1 cellular context compared by ENCODE assay signal in the genomic region with DNA sequence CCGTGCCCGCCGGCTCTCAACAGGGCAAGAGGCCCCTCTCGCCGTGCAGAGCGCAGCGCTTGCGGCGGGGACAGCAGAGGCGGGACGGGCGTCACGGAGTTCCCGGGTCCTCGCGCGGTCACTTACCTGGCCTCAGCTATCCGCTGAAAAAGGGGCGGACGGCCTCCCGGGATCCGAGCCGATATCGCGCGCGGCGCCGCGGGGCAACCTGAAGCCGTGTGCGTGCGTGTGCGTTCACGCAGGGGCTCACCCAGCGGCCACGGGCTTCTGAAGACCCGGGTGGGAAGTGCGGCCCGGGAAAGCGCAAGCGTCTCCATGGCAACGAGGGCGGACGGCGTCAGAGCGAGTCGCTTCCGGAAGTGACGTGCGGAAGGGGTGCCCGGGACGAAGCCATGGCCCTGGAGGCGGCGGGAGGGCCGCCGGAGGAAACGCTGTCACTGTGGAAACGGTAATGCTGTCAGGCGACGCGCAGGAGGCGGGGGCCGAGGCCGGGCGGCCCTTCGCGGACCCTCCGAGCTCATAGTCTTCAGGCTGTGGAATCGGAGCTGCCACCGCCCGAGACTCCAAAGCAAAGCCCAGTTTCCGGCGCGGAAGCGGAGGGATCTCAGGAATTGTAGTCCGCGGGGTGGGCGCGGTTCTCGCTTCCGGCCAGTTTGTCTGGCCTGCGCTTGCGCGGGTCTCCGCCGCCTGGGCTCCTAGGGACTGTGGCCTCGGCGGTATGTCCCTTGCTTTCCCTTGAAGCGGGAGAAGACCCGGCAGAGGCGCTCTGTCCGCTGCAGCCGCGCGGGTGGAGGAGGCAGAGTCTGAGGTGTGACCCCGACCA.
TF ChIP-seq lines count a peak whose summit lies in the region.

A gene (plus strand): TSS at position 365 of the 823 bp plus-strand sequence. CDS start 28 bp downstream, at position 393.

TF ChIP-seq in HepG2, 621 proteins besides CTCF, POLR2A, EP300 and RAD21 (continued from another document and continues in another):
- TF ChIP-seq, protein P1, sequence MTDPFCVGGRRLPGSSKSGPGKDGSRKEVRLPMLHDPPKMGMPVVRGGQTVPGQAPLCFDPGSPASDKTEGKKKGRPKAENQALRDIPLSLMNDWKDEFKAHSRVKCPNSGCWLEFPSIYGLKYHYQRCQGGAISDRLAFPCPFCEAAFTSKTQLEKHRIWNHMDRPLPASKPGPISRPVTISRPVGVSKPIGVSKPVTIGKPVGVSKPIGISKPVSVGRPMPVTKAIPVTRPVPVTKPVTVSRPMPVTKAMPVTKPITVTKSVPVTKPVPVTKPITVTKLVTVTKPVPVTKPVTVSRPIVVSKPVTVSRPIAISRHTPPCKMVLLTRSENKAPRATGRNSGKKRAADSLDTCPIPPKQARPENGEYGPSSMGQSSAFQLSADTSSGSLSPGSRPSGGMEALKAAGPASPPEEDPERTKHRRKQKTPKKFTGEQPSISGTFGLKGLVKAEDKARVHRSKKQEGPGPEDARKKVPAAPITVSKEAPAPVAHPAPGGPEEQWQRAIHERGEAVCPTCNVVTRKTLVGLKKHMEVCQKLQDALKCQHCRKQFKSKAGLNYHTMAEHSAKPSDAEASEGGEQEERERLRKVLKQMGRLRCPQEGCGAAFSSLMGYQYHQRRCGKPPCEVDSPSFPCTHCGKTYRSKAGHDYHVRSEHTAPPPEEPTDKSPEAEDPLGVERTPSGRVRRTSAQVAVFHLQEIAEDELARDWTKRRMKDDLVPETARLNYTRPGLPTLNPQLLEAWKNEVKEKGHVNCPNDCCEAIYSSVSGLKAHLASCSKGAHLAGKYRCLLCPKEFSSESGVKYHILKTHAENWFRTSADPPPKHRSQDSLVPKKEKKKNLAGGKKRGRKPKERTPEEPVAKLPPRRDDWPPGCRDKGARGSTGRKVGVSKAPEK (CRISPR knock-in tag; IDR thresholded peaks at IDR 0.05; ENCODE audit: borderline replicate concordance), result peak; percentile 54; the same call in 1 of the 2 replicates
- TF ChIP-seq AGO2 (optimal IDR thresholded peaks at IDR 0.05; ENCODE audit: low read depth, low read length) (peak; percentile 76), ZNF777 (CRISPR knock-in tag; IDR thresholded peaks at IDR 0.05) (0 out of 2 replicates have a peak, but pooled peaks have one; percentile 18), ZNF644 (CRISPR knock-in tag; IDR thresholded peaks at IDR 0.05; ENCODE audit: low read depth) (no peak), TSC22D2 (CRISPR knock-in tag; IDR thresholded peaks at IDR 0.05; ENCODE audit: borderline replicate concordance) (0 out of 2 replicates have a peak, but pooled peaks have one; percentile 32), TCF7L2 (IDR thresholded peaks at IDR 0.05; ENCODE audit: low read depth, low read length) (no peak), ZMYM3 (CRISPR knock-in tag; IDR thresholded peaks at IDR 0.05) (no peak), RFXAP (CRISPR knock-in tag; IDR thresholded peaks at IDR 0.05; ENCODE audit: borderline replicate concordance) (peak; percentile 87; the same call in 1 of the 2 replicates), ZNF790 (CRISPR knock-in tag; IDR thresholded peaks at IDR 0.05; ENCODE audit: borderline replicate concordance) (peak; percentile 26; the same call in 1 of the 2 replicates), CENPT (CRISPR knock-in tag; IDR thresholded peaks at IDR 0.05; ENCODE audit: low read depth) (peak; percentile 62; the same call in 1 of the 2 replicates), ZNF12 (CRISPR knock-in tag; IDR thresholded peaks at IDR 0.05) (peak; percentile 23; the same call in 1 of the 2 replicates), ETV5 (CRISPR knock-in tag; IDR thresholded peaks at IDR 0.05; ENCODE audit: borderline replicate concordance) (peak; percentile 98), ZNF558 (CRISPR knock-in tag; IDR thresholded peaks at IDR 0.05; ENCODE audit: borderline replicate concordance) (no peak; the same call in 1 of the 2 replicates), MAFF (IDR thresholded peaks at IDR 0.05; ENCODE audit: low read depth, low read length) (no peak), FIP1L1 (IDR thresholded peaks at IDR 0.05; ENCODE audit: borderline replicate concordance, insufficient read depth, low read depth, low read length) (0 out of 2 replicates have a peak, but pooled peaks have one; percentile 56), GLI4 (CRISPR knock-in tag; IDR thresholded peaks at IDR 0.05; ENCODE audit: borderline replicate concordance) (peak; percentile 97), THAP11 (CRISPR knock-in tag; IDR thresholded peaks at IDR 0.05) (peak; percentile 94), HOXD1 (CRISPR knock-in tag; IDR thresholded peaks at IDR 0.05) (peak; percentile 19; the same call in 1 of the 2 replicates), ZNF709 (CRISPR knock-in tag; IDR thresholded peaks at IDR 0.05) (peak; percentile 86), HOXA3 (CRISPR knock-in tag; IDR thresholded peaks at IDR 0.05) (peak; percentile 97), TOPORS (CRISPR knock-in tag; IDR thresholded peaks at IDR 0.05) (peak; percentile 94), ZNF180 (CRISPR knock-in tag; IDR thresholded peaks at IDR 0.05; ENCODE audit: borderline replicate concordance, low read depth) (no peak), ZNF251 (CRISPR knock-in tag; IDR thresholded peaks at IDR 0.05) (0 out of 2 replicates have a peak, but pooled peaks have one; percentile 64), FOXK2 (IDR thresholded peaks at IDR 0.05) (no peak), KAT8 (CRISPR knock-in tag; IDR thresholded peaks at IDR 0.05) (peak; percentile 99), NFE2L1 (CRISPR knock-in tag; IDR thresholded peaks at IDR 0.05; ENCODE audit: borderline replicate concordance) (no peak), SIN3A (IDR thresholded peaks at IDR 0.05; ENCODE audit: borderline replicate concordance, low read depth, low read length) (peak; percentile 93), MXD4 (CRISPR knock-in tag; IDR thresholded peaks at IDR 0.05) (peak; percentile 95)
- TF ChIP-seq, protein P2, sequence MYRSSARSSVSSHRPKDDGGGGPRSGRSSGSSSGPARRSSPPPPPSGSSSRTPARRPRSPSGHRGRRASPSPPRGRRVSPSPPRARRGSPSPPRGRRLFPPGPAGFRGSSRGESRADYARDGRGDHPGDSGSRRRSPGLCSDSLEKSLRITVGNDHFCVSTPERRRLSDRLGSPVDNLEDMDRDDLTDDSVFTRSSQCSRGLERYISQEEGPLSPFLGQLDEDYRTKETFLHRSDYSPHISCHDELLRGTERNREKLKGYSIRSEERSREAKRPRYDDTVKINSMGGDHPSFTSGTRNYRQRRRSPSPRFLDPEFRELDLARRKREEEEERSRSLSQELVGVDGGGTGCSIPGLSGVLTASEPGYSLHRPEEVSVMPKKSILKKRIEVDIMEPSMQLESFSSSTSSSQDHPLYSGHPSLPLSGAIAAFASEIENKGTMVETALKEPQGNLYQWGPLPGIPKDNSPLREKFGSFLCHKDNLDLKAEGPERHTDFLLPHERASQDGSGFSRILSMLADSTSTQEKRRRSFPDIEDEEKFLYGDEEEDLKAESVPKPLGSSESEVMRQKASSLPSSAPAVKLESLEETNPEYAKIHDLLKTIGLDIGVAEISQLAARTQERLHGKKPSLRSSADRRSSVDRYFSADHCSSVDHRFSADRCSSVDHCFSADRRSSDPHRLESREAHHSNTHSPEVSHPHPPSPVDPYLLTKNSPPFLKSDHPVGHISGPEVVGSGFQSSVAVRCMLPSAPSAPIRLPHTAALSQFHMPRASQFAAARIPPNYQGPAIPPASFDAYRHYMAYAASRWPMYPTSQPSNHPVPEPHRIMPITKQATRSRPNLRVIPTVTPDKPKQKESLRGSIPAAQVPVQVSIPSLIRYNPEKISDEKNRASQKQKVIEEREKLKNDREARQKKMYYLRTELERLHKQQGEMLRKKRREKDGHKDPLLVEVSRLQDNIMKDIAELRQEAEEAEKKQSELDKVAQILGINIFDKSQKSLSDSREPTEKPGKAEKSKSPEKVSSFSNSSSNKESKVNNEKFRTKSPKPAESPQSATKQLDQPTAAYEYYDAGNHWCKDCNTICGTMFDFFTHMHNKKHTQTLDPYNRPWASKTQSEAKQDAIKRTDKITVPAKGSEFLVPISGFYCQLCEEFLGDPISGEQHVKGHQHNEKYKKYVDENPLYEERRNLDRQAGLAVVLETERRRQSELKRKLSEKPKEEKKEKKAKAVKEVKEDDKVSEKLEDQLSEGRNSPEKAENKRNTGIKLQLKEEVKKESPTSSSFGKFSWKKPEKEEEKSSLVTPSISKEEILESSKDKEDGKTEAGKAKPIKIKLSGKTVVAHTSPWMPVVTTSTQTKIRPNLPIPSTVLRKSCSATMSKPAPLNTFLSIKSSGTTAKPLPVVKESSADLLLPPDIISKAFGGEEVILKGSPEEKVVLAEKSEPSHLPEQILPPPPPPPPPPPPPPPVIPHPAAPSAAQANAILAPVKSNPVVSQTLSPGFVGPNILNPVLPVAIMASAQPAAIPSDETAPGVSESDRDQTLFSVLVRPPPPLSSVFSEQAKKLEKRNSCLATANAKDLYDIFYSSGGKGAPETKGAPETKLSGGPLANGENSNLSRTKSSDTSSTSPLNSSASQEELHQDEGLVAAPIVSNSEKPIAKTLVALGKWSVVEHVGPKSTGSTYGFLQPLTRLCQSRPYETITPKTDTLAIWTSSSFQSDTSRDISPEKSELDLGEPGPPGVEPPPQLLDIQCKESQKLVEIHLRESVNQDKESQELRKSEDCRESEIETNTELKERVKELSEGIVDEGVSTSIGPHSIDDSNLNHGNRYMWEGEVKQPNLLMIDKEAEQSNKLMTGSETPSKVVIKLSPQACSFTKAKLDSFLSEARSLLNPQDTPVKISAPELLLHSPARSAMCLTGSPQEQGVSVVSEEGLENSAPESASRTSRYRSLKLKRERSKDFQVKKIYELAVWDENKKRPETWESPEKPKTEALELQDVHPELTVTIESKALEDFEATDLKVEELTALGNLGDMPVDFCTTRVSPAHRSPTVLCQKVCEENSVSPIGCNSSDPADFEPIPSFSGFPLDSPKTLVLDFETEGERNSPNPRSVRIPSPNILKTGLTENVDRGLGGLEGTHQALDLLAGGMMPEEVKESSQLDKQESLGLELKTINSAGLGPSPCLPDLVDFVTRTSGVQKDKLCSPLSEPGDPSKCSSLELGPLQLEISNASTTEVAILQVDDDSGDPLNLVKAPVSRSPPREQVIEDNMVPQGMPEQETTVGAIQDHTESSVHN (CRISPR knock-in tag; IDR thresholded peaks at IDR 0.05), result peak; percentile 58; the same call in 1 of the 2 replicates
- TF ChIP-seq, protein P3, sequence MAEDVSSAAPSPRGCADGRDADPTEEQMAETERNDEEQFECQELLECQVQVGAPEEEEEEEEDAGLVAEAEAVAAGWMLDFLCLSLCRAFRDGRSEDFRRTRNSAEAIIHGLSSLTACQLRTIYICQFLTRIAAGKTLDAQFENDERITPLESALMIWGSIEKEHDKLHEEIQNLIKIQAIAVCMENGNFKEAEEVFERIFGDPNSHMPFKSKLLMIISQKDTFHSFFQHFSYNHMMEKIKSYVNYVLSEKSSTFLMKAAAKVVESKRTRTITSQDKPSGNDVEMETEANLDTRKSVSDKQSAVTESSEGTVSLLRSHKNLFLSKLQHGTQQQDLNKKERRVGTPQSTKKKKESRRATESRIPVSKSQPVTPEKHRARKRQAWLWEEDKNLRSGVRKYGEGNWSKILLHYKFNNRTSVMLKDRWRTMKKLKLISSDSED (CRISPR knock-in tag; IDR thresholded peaks at IDR 0.05), result no peak; the same call in 1 of the 2 replicates
- TF ChIP-seq, protein P4, sequence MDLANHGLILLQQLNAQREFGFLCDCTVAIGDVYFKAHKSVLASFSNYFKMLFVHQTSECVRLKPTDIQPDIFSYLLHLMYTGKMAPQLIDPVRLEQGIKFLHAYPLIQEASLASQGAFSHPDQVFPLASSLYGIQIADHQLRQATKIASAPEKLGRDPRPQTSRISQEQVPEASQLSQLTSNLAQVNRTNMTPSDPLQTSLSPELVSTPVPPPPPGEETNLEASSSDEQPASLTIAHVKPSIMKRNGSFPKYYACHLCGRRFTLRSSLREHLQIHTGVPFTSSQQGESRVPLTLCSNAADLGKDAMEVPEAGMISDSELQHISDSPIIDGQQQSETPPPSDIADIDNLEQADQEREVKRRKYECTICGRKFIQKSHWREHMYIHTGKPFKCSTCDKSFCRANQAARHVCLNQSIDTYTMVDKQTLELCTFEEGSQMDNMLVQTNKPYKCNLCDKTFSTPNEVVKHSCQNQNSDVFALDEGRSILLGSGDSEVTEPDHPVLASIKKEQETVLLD (CRISPR knock-in tag; IDR thresholded peaks at IDR 0.05; ENCODE audit: low read depth), result peak; percentile 28; the same call in 1 of the 2 replicates
- TF ChIP-seq, protein P5, sequence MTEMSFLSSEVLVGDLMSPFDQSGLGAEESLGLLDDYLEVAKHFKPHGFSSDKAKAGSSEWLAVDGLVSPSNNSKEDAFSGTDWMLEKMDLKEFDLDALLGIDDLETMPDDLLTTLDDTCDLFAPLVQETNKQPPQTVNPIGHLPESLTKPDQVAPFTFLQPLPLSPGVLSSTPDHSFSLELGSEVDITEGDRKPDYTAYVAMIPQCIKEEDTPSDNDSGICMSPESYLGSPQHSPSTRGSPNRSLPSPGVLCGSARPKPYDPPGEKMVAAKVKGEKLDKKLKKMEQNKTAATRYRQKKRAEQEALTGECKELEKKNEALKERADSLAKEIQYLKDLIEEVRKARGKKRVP (CRISPR knock-in tag; IDR thresholded peaks at IDR 0.05), result peak in 1 of 2 experiments; percentile 14; a peak in 1 of 4 replicates
- TF ChIP-seq, protein P6, sequence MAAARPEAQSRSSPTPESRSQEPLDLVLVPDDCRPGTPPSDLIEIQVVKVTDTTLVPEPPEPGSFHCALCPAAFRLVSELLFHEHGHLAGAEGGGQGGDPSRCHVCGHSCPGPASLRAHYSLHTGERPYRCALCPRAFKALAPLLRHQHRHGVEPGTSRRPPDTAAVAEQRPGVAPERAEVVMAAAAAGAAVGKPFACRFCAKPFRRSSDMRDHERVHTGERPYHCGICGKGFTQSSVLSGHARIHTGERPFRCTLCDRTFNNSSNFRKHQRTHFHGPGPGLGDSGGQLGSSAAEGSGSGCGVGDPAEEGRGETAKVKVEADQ (CRISPR knock-in tag; IDR thresholded peaks at IDR 0.05; ENCODE audit: borderline replicate concordance), result peak; percentile 95
- TF ChIP-seq, protein P7, sequence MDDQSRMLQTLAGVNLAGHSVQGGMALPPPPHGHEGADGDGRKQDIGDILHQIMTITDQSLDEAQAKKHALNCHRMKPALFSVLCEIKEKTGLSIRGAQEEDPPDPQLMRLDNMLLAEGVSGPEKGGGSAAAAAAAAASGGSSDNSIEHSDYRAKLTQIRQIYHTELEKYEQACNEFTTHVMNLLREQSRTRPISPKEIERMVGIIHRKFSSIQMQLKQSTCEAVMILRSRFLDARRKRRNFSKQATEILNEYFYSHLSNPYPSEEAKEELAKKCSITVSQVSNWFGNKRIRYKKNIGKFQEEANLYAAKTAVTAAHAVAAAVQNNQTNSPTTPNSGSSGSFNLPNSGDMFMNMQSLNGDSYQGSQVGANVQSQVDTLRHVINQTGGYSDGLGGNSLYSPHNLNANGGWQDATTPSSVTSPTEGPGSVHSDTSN (CRISPR knock-in tag; IDR thresholded peaks at IDR 0.05; ENCODE audit: borderline replicate concordance), result 0 out of 2 replicates have a peak, but pooled peaks have one; percentile 43
- TF ChIP-seq, protein P8, sequence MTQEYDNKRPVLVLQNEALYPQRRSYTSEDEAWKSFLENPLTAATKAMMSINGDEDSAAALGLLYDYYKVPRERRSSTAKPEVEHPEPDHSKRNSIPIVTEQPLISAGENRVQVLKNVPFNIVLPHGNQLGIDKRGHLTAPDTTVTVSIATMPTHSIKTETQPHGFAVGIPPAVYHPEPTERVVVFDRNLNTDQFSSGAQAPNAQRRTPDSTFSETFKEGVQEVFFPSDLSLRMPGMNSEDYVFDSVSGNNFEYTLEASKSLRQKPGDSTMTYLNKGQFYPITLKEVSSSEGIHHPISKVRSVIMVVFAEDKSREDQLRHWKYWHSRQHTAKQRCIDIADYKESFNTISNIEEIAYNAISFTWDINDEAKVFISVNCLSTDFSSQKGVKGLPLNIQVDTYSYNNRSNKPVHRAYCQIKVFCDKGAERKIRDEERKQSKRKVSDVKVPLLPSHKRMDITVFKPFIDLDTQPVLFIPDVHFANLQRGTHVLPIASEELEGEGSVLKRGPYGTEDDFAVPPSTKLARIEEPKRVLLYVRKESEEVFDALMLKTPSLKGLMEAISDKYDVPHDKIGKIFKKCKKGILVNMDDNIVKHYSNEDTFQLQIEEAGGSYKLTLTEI (CRISPR knock-in tag; conservative IDR thresholded peaks at IDR 0.05), result no peak
